Comparison of ENCODE assay signal across 1 cellular context in the genomic region with DNA sequence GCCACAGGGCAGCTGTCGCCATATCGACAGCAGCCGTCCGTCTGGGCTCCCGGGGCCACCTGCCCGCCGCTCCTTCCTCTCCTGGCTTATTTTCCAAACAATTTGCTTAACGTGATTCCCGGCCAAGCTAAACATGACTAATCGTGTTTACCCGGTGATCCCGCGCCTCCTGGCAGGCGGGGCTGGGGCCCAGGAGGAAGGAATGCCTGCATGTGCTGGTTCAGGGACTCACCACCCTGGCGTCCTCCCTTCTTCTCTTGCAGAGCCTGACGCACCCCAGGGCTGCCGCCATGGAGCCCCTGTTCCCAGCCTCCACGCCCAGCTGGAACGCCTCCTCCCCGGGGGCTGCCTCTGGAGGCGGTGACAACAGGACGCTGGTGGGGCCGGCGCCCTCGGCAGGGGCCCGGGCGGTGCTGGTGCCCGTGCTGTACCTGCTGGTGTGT.
TF ChIP-seq lines count a peak whose summit lies in the region.

No MANE protein-coding gene starts in this region.

TF ChIP-seq in HepG2, 621 proteins besides CTCF, POLR2A, EP300 and RAD21 (continued from another document and continues in another):
- TF ChIP-seq, protein P1, sequence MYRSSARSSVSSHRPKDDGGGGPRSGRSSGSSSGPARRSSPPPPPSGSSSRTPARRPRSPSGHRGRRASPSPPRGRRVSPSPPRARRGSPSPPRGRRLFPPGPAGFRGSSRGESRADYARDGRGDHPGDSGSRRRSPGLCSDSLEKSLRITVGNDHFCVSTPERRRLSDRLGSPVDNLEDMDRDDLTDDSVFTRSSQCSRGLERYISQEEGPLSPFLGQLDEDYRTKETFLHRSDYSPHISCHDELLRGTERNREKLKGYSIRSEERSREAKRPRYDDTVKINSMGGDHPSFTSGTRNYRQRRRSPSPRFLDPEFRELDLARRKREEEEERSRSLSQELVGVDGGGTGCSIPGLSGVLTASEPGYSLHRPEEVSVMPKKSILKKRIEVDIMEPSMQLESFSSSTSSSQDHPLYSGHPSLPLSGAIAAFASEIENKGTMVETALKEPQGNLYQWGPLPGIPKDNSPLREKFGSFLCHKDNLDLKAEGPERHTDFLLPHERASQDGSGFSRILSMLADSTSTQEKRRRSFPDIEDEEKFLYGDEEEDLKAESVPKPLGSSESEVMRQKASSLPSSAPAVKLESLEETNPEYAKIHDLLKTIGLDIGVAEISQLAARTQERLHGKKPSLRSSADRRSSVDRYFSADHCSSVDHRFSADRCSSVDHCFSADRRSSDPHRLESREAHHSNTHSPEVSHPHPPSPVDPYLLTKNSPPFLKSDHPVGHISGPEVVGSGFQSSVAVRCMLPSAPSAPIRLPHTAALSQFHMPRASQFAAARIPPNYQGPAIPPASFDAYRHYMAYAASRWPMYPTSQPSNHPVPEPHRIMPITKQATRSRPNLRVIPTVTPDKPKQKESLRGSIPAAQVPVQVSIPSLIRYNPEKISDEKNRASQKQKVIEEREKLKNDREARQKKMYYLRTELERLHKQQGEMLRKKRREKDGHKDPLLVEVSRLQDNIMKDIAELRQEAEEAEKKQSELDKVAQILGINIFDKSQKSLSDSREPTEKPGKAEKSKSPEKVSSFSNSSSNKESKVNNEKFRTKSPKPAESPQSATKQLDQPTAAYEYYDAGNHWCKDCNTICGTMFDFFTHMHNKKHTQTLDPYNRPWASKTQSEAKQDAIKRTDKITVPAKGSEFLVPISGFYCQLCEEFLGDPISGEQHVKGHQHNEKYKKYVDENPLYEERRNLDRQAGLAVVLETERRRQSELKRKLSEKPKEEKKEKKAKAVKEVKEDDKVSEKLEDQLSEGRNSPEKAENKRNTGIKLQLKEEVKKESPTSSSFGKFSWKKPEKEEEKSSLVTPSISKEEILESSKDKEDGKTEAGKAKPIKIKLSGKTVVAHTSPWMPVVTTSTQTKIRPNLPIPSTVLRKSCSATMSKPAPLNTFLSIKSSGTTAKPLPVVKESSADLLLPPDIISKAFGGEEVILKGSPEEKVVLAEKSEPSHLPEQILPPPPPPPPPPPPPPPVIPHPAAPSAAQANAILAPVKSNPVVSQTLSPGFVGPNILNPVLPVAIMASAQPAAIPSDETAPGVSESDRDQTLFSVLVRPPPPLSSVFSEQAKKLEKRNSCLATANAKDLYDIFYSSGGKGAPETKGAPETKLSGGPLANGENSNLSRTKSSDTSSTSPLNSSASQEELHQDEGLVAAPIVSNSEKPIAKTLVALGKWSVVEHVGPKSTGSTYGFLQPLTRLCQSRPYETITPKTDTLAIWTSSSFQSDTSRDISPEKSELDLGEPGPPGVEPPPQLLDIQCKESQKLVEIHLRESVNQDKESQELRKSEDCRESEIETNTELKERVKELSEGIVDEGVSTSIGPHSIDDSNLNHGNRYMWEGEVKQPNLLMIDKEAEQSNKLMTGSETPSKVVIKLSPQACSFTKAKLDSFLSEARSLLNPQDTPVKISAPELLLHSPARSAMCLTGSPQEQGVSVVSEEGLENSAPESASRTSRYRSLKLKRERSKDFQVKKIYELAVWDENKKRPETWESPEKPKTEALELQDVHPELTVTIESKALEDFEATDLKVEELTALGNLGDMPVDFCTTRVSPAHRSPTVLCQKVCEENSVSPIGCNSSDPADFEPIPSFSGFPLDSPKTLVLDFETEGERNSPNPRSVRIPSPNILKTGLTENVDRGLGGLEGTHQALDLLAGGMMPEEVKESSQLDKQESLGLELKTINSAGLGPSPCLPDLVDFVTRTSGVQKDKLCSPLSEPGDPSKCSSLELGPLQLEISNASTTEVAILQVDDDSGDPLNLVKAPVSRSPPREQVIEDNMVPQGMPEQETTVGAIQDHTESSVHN (CRISPR knock-in tag; IDR thresholded peaks at IDR 0.05): no peak
- TF ChIP-seq ZNF672 (CRISPR knock-in tag; IDR thresholded peaks at IDR 0.05) (no peak), SIN3A (IDR thresholded peaks at IDR 0.05; ENCODE audit: borderline replicate concordance, low read depth, low read length) (peak; percentile 45; the same call in 1 of the 2 replicates), TBX2 (CRISPR knock-in tag; IDR thresholded peaks at IDR 0.05; ENCODE audit: borderline replicate concordance) (peak; percentile 93), SNAPC2 (CRISPR knock-in tag; IDR thresholded peaks at IDR 0.05) (peak; percentile 51; the same call in 1 of the 2 replicates), ZNF430 (CRISPR knock-in tag; IDR thresholded peaks at IDR 0.05) (peak; percentile 83; the same call in 1 of the 2 replicates), ARNTL (CRISPR knock-in tag; IDR thresholded peaks at IDR 0.05) (peak; percentile 95), RFX3 (CRISPR knock-in tag; IDR thresholded peaks at IDR 0.05) (no peak), ZFP62 (CRISPR knock-in tag; IDR thresholded peaks at IDR 0.05) (no peak), GFI1 (CRISPR knock-in tag; IDR thresholded peaks at IDR 0.05; ENCODE audit: borderline replicate concordance) (peak; percentile 99), KDM4B (CRISPR knock-in tag; IDR thresholded peaks at IDR 0.05) (peak; percentile 77; the same call in 1 of the 2 replicates), ZNF296 (CRISPR knock-in tag; conservative IDR thresholded peaks at IDR 0.05) (no peak), ZNF337 (CRISPR knock-in tag; IDR thresholded peaks at IDR 0.05; ENCODE audit: borderline replicate concordance, low read depth) (0 out of 2 replicates have a peak, but pooled peaks have one; percentile 34), ZNF709 (CRISPR knock-in tag; IDR thresholded peaks at IDR 0.05) (no peak), ZNF441 (CRISPR knock-in tag; IDR thresholded peaks at IDR 0.05; ENCODE audit: borderline replicate concordance) (peak; percentile 73; the same call in 1 of the 2 replicates)
- TF ChIP-seq, protein P2, sequence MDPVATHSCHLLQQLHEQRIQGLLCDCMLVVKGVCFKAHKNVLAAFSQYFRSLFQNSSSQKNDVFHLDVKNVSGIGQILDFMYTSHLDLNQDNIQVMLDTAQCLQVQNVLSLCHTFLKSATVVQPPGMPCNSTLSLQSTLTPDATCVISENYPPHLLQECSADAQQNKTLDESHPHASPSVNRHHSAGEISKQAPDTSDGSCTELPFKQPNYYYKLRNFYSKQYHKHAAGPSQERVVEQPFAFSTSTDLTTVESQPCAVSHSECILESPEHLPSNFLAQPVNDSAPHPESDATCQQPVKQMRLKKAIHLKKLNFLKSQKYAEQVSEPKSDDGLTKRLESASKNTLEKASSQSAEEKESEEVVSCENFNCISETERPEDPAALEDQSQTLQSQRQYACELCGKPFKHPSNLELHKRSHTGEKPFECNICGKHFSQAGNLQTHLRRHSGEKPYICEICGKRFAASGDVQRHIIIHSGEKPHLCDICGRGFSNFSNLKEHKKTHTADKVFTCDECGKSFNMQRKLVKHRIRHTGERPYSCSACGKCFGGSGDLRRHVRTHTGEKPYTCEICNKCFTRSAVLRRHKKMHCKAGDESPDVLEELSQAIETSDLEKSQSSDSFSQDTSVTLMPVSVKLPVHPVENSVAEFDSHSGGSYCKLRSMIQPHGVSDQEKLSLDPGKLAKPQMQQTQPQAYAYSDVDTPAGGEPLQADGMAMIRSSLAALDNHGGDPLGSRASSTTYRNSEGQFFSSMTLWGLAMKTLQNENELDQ (CRISPR knock-in tag; IDR thresholded peaks at IDR 0.05; ENCODE audit: borderline replicate concordance): no peak
- TF ChIP-seq, protein P3, sequence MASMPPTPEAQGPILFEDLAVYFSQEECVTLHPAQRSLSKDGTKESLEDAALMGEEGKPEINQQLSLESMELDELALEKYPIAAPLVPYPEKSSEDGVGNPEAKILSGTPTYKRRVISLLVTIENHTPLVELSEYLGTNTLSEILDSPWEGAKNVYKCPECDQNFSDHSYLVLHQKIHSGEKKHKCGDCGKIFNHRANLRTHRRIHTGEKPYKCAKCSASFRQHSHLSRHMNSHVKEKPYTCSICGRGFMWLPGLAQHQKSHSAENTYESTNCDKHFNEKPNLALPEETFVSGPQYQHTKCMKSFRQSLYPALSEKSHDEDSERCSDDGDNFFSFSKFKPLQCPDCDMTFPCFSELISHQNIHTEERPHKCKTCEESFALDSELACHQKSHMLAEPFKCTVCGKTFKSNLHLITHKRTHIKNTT (CRISPR knock-in tag; IDR thresholded peaks at IDR 0.05): no peak
- TF ChIP-seq, protein P4, sequence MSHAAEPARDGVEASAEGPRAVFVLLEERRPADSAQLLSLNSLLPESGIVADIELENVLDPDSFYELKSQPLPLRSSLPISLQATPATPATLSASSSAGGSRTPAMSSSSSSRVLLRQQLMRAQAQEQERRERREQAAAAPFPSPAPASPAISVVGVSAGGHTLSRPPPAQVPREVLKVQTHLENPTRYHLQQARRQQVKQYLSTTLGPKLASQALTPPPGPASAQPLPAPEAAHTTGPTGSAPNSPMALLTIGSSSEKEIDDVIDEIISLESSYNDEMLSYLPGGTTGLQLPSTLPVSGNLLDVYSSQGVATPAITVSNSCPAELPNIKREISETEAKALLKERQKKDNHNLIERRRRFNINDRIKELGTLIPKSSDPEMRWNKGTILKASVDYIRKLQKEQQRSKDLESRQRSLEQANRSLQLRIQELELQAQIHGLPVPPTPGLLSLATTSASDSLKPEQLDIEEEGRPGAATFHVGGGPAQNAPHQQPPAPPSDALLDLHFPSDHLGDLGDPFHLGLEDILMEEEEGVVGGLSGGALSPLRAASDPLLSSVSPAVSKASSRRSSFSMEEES (CRISPR knock-in tag; IDR thresholded peaks at IDR 0.05): peak; percentile 94
- TF ChIP-seq, protein P5, sequence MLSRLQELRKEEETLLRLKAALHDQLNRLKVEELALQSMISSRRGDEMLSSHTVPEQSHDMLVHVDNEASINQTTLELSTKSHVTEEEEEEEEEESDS (CRISPR knock-in tag; IDR thresholded peaks at IDR 0.05; ENCODE audit: borderline replicate concordance): no peak
- TF ChIP-seq, protein P6, sequence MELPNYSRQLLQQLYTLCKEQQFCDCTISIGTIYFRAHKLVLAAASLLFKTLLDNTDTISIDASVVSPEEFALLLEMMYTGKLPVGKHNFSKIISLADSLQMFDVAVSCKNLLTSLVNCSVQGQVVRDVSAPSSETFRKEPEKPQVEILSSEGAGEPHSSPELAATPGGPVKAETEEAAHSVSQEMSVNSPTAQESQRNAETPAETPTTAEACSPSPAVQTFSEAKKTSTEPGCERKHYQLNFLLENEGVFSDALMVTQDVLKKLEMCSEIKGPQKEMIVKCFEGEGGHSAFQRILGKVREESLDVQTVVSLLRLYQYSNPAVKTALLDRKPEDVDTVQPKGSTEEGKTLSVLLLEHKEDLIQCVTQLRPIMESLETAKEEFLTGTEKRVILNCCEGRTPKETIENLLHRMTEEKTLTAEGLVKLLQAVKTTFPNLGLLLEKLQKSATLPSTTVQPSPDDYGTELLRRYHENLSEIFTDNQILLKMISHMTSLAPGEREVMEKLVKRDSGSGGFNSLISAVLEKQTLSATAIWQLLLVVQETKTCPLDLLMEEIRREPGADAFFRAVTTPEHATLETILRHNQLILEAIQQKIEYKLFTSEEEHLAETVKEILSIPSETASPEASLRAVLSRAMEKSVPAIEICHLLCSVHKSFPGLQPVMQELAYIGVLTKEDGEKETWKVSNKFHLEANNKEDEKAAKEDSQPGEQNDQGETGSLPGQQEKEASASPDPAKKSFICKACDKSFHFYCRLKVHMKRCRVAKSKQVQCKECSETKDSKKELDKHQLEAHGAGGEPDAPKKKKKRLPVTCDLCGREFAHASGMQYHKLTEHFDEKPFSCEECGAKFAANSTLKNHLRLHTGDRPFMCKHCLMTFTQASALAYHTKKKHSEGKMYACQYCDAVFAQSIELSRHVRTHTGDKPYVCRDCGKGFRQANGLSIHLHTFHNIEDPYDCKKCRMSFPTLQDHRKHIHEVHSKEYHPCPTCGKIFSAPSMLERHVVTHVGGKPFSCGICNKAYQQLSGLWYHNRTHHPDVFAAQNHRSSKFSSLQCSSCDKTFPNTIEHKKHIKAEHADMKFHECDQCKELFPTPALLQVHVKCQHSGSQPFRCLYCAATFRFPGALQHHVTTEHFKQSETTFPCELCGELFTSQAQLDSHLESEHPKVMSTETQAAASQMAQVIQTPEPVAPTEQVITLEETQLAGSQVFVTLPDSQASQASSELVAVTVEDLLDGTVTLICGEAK (IDR thresholded peaks at IDR 0.05): no peak
- TF ChIP-seq, protein P6 (CRISPR knock-in tag; IDR thresholded peaks at IDR 0.05): peak; percentile 68; the same call in 1 of the 2 replicates
